ENCODE assay signal across 8 cellular contexts in genomic region chr19:14136509-14137281, GRCh38. TPM values are rescaled to one million over a fixed set of nuclear protein-coding genes. Genes with fewer than 3 reads are reported as not detected.
DNase-seq lines count a peak whose midpoint lies in the region; ATAC-seq and TF ChIP-seq lines count a peak whose summit lies in the region.

Gene ASF1B, minus strand, starts transcription at chr19:14136589. Its CDS starts 133 bp downstream, at chr19:14136456.

- H3K9ac ChIP-seq in mammary epithelial cell (ENCODE audit: insufficient read depth, low read length) (peak within 1 kb of the TSS; percentile 69), skeletal muscle tissue (ENCODE audit: low read depth in 1 of 3, low read length in 3 of 3) (peak within 1 kb of the TSS; percentile 71 to 83 (median 82))

- CTCF ChIA-PET in mammary epithelial cell (lab: Charles Lee; ENCODE audit: low non-redundant PET) = interaction anchor here (0.6 to 1.1 kb wide), 13 partner anchors 8 to 355 kb away, joined by 3 to 7 read pairs (median 4); no protein-coding TSS in a partner anchor

- DNase-seq in AG08395 (ENCODE audit: low spot score) (peak; percentile 99), NCI-H2196 treated with DMSO at 0.1 percent for 48 hours (lab: John Stamatoyannopoulos, UW; ENCODE audit: unreplicated experiment) (peak; percentile 100), mammary epithelial cell (peak; percentile 100)

- intact Hi-C loops in mammary epithelial cell (cut with micrococcal nuclease) = loop anchor here (1.0 to 5.0 kb wide), 10 partner anchors 18 to 751 kb away; partner anchors contain the start of genes MISP3, OR7A17 and RFX1

- H3K27ac ChIP-seq in VCaP = peak within 1 kb of the TSS; percentile 83
- H3K27ac ChIP-seq in mammary epithelial cell (ENCODE audit: insufficient read depth, low read depth, low read length) = peak within 1 kb of the TSS; percentile 67
- H3K27ac ChIP-seq in skeletal muscle tissue (ENCODE audit: low read depth, low read length) = peak within 1 kb of the TSS; percentile 96

- H4K20me1 ChIP-seq in mammary epithelial cell (ENCODE audit: insufficient read depth, low read length) = no peaks in the 10 kb centered on the region

- ATAC-seq in GM18873 (IDR thresholded peaks at IDR 0.05; ENCODE audit: low FRiP score, unreplicated experiment) (peak; percentile 86), HG03139 (IDR thresholded peaks at IDR 0.05; ENCODE audit: unreplicated experiment) (peak; percentile 67)

- H3K4me2 ChIP-seq in mammary epithelial cell (ENCODE audit: insufficient read depth, low read depth, low read length) = peak within 1 kb of the TSS; percentile 91

- H3K4me3 ChIP-seq in mammary epithelial cell (replicated peaks in 1 of 3; ENCODE audit: insufficient read depth in 1 of 3, low read depth in 2 of 3, low read length in 3 of 3) (peak within 1 kb of the TSS; percentile 72 to 99 (median 91)), iPS-18c (ENCODE audit: insufficient read depth, low read depth, low read length) (peak within 1 kb of the TSS; percentile 93), skeletal muscle tissue (ENCODE audit: low read length in 3 of 3) (peak within 1 kb of the TSS; percentile 64 to 79 (median 77))

- H3K4me1 ChIP-seq in mammary epithelial cell (ENCODE audit: insufficient read depth, low read length) = peaks cover 4% of the 10 kb centered on the region
- H3K4me1 ChIP-seq in skeletal muscle tissue (ENCODE audit: control insufficient read depth in 3 of 3, insufficient read depth in 3 of 3, low read length in 3 of 3) = peaks cover 15 to 39% (median 35%) of the 10 kb centered on the region in 3 donors

- no peaks in the 10 kb centered on the region for H3K9me3 ChIP-seq in mammary epithelial cell (replicated peaks; ENCODE audit: insufficient read depth, low read length)
- no peaks in the 10 kb centered on the region for H3K9me3 ChIP-seq in iPS-18c (ENCODE audit: control insufficient read depth, insufficient read depth, low read length)
- H3K9me3 ChIP-seq in skeletal muscle tissue (ENCODE audit: control insufficient read depth in 3 of 3, low read length in 3 of 3) = no peaks in the 10 kb centered on the region

- H3K36me3 ChIP-seq in mammary epithelial cell (ENCODE audit: insufficient read depth, low read length) = no peaks in the 10 kb centered on the region
- H3K36me3 ChIP-seq in skeletal muscle tissue (ENCODE audit: control insufficient read depth in 3 of 3, insufficient read depth in 3 of 3, low read length in 3 of 3) = no peaks in the 10 kb centered on the region

- in situ Hi-C loops in mammary epithelial cell (cut with MboI; ENCODE audit: low sequenced_read_pairs in 2 of 2) = no loop called here

- peaks cover 32% of the 10 kb centered on the region for H3K79me2 ChIP-seq in mammary epithelial cell (ENCODE audit: insufficient read depth, low read length)

- peak within 1 kb of the TSS; percentile 94 for H2AFZ ChIP-seq in mammary epithelial cell (ENCODE audit: low read depth, low read length)

- no peaks in the 10 kb centered on the region for H3K27me3 ChIP-seq in mammary epithelial cell (ENCODE audit: insufficient read depth, low read length)
- H3K27me3 ChIP-seq in skeletal muscle tissue (ENCODE audit: control insufficient read depth in 3 of 3, insufficient read depth in 3 of 3, low read length in 3 of 3) = no peaks in the 10 kb centered on the region

- 0% methylated on average over 22 of the region's 78 CpGs for WGBS in mammary epithelial cell (ENCODE audit: low coverage, missing lambda C conversion rate)

- BruUV-seq in mammary epithelial cell (replicated peaks; lab: Mats Ljungman, UMichigan) = no TSS peak

- dilution Hi-C loops in mammary epithelial cell (cut with HindIII; ENCODE audit: low sequenced_read_pairs) = loop anchor here (5.0 kb wide), 2 partner anchors 59 to 276 kb away; no protein-coding TSS in a partner anchor

- TF ChIP-seq CTCF in VCaP (conservative IDR thresholded peaks at IDR 0.05) = peak; percentile 92
- peak; percentile 60 to 91 for TF ChIP-seq CTCF in mammary epithelial cell (conservative IDR thresholded peaks at IDR 0.05 in 1 of 2, IDR thresholded peaks at IDR 0.05 in 1 of 2; ENCODE audit: extremely low read depth in 1 of 2, insufficient read depth in 1 of 2, low read depth in 1 of 2, low read length in 2 of 2)

RNA-seq across cellular contexts. Expression of gene ASF1B, which starts in this region (rescaled TPM):
- total RNA-seq in mammary epithelial cell = 10 to 100 TPM in 1 of 2 donors, 1 to 10 TPM in 1; 2.5 to 23.4 TPM
- 43.5 TPM for polyA plus RNA-seq in mammary epithelial cell
- polyA minus RNA-seq in mammary epithelial cell = 70.1 TPM
- 3.7 TPM for total RNA-seq in skeletal muscle tissue

Comparison
In these comparisons a context has a peak if more than half of its experiments do, and no peak if none do; other contexts are left out.
1. Peak in every context shown above with its lines: DNase-seq, ATAC-seq, H3K4me3 ChIP-seq and H3K27ac ChIP-seq.